ENCODE assay signal across 23 cellular contexts in genomic region chr10:74835963-74836362, GRCh38. TPM values are rescaled to one million over a fixed set of nuclear protein-coding genes. Genes with fewer than 3 reads are reported as not detected.
DNase-seq lines count a peak whose midpoint lies in the region; ATAC-seq and TF ChIP-seq lines count a peak whose summit lies in the region.
"Had no signal": no experiment of that assay in that cellular context is flagged by ENCODE, and none has a peak within 500 bp of the region (broad histone marks: within the 10 kb centered on the region; RNA-seq: fewer than 3 reads in every experiment).

No MANE protein-coding gene starts in this region.

- no peaks in the 10 kb centered on the region for H3K9me2 ChIP-seq in SK-N-SH

- TF ChIP-seq CTCF in SK-N-SH (IDR thresholded peaks at IDR 0.05): no peak
- TF ChIP-seq CTCF in HEK293 (tag by site-specific recombination; IDR thresholded peaks at IDR 0.05): no peak
- TF ChIP-seq CTCF in glutamatergic neuron (IDR thresholded peaks at IDR 0.05; ENCODE audit: partially characterized antibody, unreplicated experiment): no peak

- H3K4me3 Mint-ChIP-seq in glutamatergic neuron (ENCODE audit: unreplicated experiment): no peak overlapping the region
- H3K4me3 Mint-ChIP-seq: CD14-positive monocyte, H9 had no signal

- H3K27me3 ChIP-seq in SK-N-SH (ENCODE audit: insufficient read depth): no peaks in the 10 kb centered on the region
- H3K27me3 ChIP-seq: BLaER1 had no signal

- 96% methylated on average over 3 of the region's 3 CpGs for WGBS in SK-N-SH (ENCODE audit: low lambda C conversion rate)

- H3K36me3 ChIP-seq in SK-N-SH (replicated peaks in 1 of 2; ENCODE audit: control insufficient read depth in 1 of 2, insufficient read depth in 2 of 2, low read length in 1 of 2) (peaks cover 2 to 14% of the 10 kb centered on the region in 2 experiments), HEK293 (ENCODE audit: control insufficient read depth in 2 of 2, insufficient read depth in 1 of 2, low read length in 2 of 2) (no peaks in the 10 kb centered on the region)

- H3K4me2 ChIP-seq in SK-N-SH: no peak overlapping the region
- H3K4me2 ChIP-seq: A549, BLaER1, KMS-11 had no signal

- H3K4me1 Mint-ChIP-seq in glutamatergic neuron (ENCODE audit: low read depth, unreplicated experiment): peaks cover 21% of the 10 kb centered on the region

- DNase-seq in SK-N-SH (no peak), glutamatergic neuron (no peak), globus pallidus (ENCODE audit: low spot score) (no peak), NCI-H748 (lab: John Stamatoyannopoulos, UW; ENCODE audit: unreplicated experiment) (no peak)
- DNase-seq: AML-193; CD8-positive, alpha-beta memory T cell; COR-L47; DMS 273 treated with DMSO at 0.1 percent for 48 hours; DMS53; DND-41; EL; GOT3; H9 had no signal

- no peak for TF ChIP-seq EP300 in SK-N-SH (IDR thresholded peaks at IDR 0.05; ENCODE audit: borderline replicate concordance in 1 of 2, low read depth in 1 of 2, low read length in 1 of 2)

- ATAC-seq in SK-N-SH treated with all-trans-retinoic acid at 6 μM for 48 hours (no peak), HG02642 (IDR thresholded peaks at IDR 0.05; ENCODE audit: poor library complexity, unreplicated experiment) (no peak)
- ATAC-seq: A549, GM12878 had no signal

- no peak overlapping the region for H2AFZ ChIP-seq in SK-N-SH (ENCODE audit: low read depth)

- no peaks in the 10 kb centered on the region for H3F3A ChIP-seq in SK-N-SH (replicated peaks; ENCODE audit: insufficient read depth)

- H4K20me1 ChIP-seq in SK-N-SH (ENCODE audit: insufficient read depth): peaks cover 39% of the 10 kb centered on the region

- H3K27ac ChIP-seq in SK-N-SH (ENCODE audit: low read depth in 2 of 2, low read length in 1 of 2): no peak overlapping the region
- H3K27ac ChIP-seq in HEK293 (ENCODE audit: extremely low read depth, low read depth, low read length): no peak overlapping the region
- H3K27ac ChIP-seq: 22Rv1, A549, BLaER1, HL-60, KMS-11 had no signal

- H3K4me1 ChIP-seq in SK-N-SH (ENCODE audit: control insufficient read depth in 1 of 2, insufficient read depth in 2 of 2, low read depth in 1 of 2, low read length in 1 of 2) (peaks cover 7 to 22% of the 10 kb centered on the region in 2 experiments; a peak in 3 of 4 replicates), HEK293 (ENCODE audit: control insufficient read depth, insufficient read depth, low read length) (peaks cover 24% of the 10 kb centered on the region)

- H3K9me3 Mint-ChIP-seq in glutamatergic neuron (ENCODE audit: unreplicated experiment): peaks cover 4% of the 10 kb centered on the region
- H3K9me3 Mint-ChIP-seq: CD8-positive, alpha-beta memory T cell had no signal

- peak overlapping the region; percentile 28 for H3K27ac Mint-ChIP-seq in glutamatergic neuron (ENCODE audit: unreplicated experiment)

- peaks cover 94% of the 10 kb centered on the region for H3K79me2 ChIP-seq in SK-N-SH (ENCODE audit: insufficient read depth)

- CTCF ChIA-PET in SK-N-SH (lab: Yijun Ruan, JAX): interaction anchor here (1.3 kb wide), 1 partner anchor 9 kb away, joined by 3 read pairs; no protein-coding TSS in a partner anchor
- CTCF ChIA-PET in HEK293 (lab: Yijun Ruan, JAX): interaction anchor here (0.9 kb wide), 1 partner anchor 15 kb away, joined by 3 read pairs; no protein-coding TSS in a partner anchor

- H3K4me3 ChIP-seq in SK-N-SH (ENCODE audit: low read depth in 2 of 2, low read length in 1 of 2) (no peak overlapping the region), HEK293 (ENCODE audit: low read depth, low read length) (no peak overlapping the region)
- H3K4me3 ChIP-seq: A549, BLaER1, GM12878 had no signal

- H3K9me3 ChIP-seq in SK-N-SH: no peaks in the 10 kb centered on the region
- H3K9me3 ChIP-seq in HEK293 (ENCODE audit: control insufficient read depth, insufficient read depth, low read depth, low read length): no peaks in the 10 kb centered on the region
- H3K9me3 ChIP-seq: A549 had no signal

- H3K27me3 Mint-ChIP-seq in glutamatergic neuron (ENCODE audit: unreplicated experiment): no peaks in the 10 kb centered on the region
- H3K27me3 Mint-ChIP-seq: CD8-positive, alpha-beta memory T cell had no signal

- POLR2A ChIA-PET in SK-N-SH (lab: Yijun Ruan, JAX) (no interaction called here), HEK293 (lab: Yijun Ruan, JAX) (no interaction called here)

- no peak overlapping the region for H3K9ac ChIP-seq in SK-N-SH
- H3K9ac ChIP-seq: BLaER1, KMS-11 had no signal

- no peak for TF ChIP-seq RAD21 in SK-N-SH (IDR thresholded peaks at IDR 0.05; ENCODE audit: low read length)

- peaks cover 9% of the 10 kb centered on the region for H3K36me3 Mint-ChIP-seq in glutamatergic neuron (ENCODE audit: unreplicated experiment)

TF ChIP-seq in SK-N-SH treated with all-trans-retinoic acid at 6 μM for 48 hours, 23 proteins besides CTCF, POLR2A, EP300 and RAD21:
- TF ChIP-seq ZNF8 (CRISPR knock-in tag; IDR thresholded peaks at IDR 0.05) (peak; percentile 99), TCF4 (CRISPR knock-in tag; IDR thresholded peaks at IDR 0.05; ENCODE audit: borderline replicate concordance) (no peak)

TF ChIP-seq in SK-N-SH, 30 proteins besides CTCF, POLR2A, EP300 and RAD21 (continues in another document):
- no peak for TF ChIP-seq YY1 (IDR thresholded peaks at IDR 0.05; ENCODE audit: low read depth)
- no peak for TF ChIP-seq SMC3 (IDR thresholded peaks at IDR 0.05; ENCODE audit: low read depth, low read length)
- no peak for TF ChIP-seq PBX3 (IDR thresholded peaks at IDR 0.05)
- TF ChIP-seq MEF2A (IDR thresholded peaks at IDR 0.05; ENCODE audit: borderline replicate concordance, low read depth): no peak
- no peak for TF ChIP-seq GABPA (IDR thresholded peaks at IDR 0.05; ENCODE audit: low read depth)
- no peak for TF ChIP-seq RCOR1 (IDR thresholded peaks at IDR 0.05; ENCODE audit: low read length)
- no peak for TF ChIP-seq FOXJ3 (CRISPR knock-in tag; IDR thresholded peaks at IDR 0.05)

TF ChIP-seq in HEK293, 187 proteins besides CTCF, POLR2A, EP300 and RAD21 (continues in another document):
- TF ChIP-seq EGR2 (tag by site-specific recombination; IDR thresholded peaks at IDR 0.05; ENCODE audit: low read depth) (no peak), ZNF133 (tag by site-specific recombination; IDR thresholded peaks at IDR 0.05) (no peak), ZSCAN16 (tag by site-specific recombination; IDR thresholded peaks at IDR 0.05) (no peak), ZNF624 (tag by site-specific recombination; IDR thresholded peaks at IDR 0.05) (no peak), ZNF558 (tag by site-specific recombination; IDR thresholded peaks at IDR 0.05) (no peak), KLF9 (tag by site-specific recombination; IDR thresholded peaks at IDR 0.05; ENCODE audit: low read depth) (no peak), TRIM28 (IDR thresholded peaks at IDR 0.05; ENCODE audit: borderline replicate concordance, low read length) (peak; percentile 50; the same call in 1 of the 2 replicates), AEBP2 (tag by site-specific recombination; IDR thresholded peaks at IDR 0.05; ENCODE audit: borderline replicate concordance) (no peak), YY2 (tag by site-specific recombination; IDR thresholded peaks at IDR 0.05) (no peak), ZNF580 (tag by site-specific recombination; IDR thresholded peaks at IDR 0.05) (peak; percentile 45; the same call in 1 of the 2 replicates), ZNF146 (tag by site-specific recombination; IDR thresholded peaks at IDR 0.05) (peak; percentile 92), ZFHX2 (tag by site-specific recombination; conservative IDR thresholded peaks at IDR 0.05) (no peak), ZNF555 (tag by site-specific recombination; conservative IDR thresholded peaks at IDR 0.05) (no peak), ZNF37A (tag by site-specific recombination; IDR thresholded peaks at IDR 0.05) (no peak)
- TF ChIP-seq, protein P1, sequence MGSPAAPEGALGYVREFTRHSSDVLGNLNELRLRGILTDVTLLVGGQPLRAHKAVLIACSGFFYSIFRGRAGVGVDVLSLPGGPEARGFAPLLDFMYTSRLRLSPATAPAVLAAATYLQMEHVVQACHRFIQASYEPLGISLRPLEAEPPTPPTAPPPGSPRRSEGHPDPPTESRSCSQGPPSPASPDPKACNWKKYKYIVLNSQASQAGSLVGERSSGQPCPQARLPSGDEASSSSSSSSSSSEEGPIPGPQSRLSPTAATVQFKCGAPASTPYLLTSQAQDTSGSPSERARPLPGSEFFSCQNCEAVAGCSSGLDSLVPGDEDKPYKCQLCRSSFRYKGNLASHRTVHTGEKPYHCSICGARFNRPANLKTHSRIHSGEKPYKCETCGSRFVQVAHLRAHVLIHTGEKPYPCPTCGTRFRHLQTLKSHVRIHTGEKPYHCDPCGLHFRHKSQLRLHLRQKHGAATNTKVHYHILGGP (tag by site-specific recombination; IDR thresholded peaks at IDR 0.05): no peak
- TF ChIP-seq, protein P2, sequence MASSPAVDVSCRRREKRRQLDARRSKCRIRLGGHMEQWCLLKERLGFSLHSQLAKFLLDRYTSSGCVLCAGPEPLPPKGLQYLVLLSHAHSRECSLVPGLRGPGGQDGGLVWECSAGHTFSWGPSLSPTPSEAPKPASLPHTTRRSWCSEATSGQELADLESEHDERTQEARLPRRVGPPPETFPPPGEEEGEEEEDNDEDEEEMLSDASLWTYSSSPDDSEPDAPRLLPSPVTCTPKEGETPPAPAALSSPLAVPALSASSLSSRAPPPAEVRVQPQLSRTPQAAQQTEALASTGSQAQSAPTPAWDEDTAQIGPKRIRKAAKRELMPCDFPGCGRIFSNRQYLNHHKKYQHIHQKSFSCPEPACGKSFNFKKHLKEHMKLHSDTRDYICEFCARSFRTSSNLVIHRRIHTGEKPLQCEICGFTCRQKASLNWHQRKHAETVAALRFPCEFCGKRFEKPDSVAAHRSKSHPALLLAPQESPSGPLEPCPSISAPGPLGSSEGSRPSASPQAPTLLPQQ (tag by site-specific recombination; IDR thresholded peaks at IDR 0.05): no peak

RNA-seq across cellular contexts. Expression of gene KAT6B, which starts 9.6 kb away (rescaled TPM):
- polyA plus RNA-seq in SK-N-SH (2012; rRNA removed): 4.3 and 4.6 TPM in 2 replicates
- 5.8 and 6.1 TPM in 2 replicates for polyA plus RNA-seq in SK-N-SH (2012; cell fraction: cytosol; rRNA removed)
- polyA plus RNA-seq in SK-N-SH (2012; cell fraction: nucleus; rRNA removed): 11.5 and 13.6 TPM in 2 replicates
- 75.3 TPM for total RNA-seq in glutamatergic neuron (ENCODE audit: unreplicated experiment)
